Comparison of ENCODE assay signal across 8 cellular contexts in genomic region chr18:28175930-28176673, GRCh38. TPM values are rescaled to one million over a fixed set of nuclear protein-coding genes. Genes with fewer than 3 reads are reported as not detected.
DNase-seq lines count a peak whose midpoint lies in the region; ATAC-seq and FAIRE-seq lines count a peak whose summit lies in the region.

No MANE protein-coding gene starts in this region.

- DNase-seq in SHP77 (lab: John Stamatoyannopoulos, UW) (peak; percentile 44 to 60), SHP77 treated with DMSO at 0.1 percent for 48 hours (lab: John Stamatoyannopoulos, UW) (no peak), NCI-H526 treated with DMSO at 0.1 percent for 48 hours (lab: John Stamatoyannopoulos, UW) (peak; percentile 46), mesendoderm (peak; percentile 54), urothelium cell line (ENCODE audit: low spot score) (peak; percentile 9)

- FAIRE-seq in urothelium cell line (lab: Jason Lieb, UNC) = no peak

- peak overlapping the region; percentile 94 for H3K56ac ChIP-seq in mesendoderm (ENCODE audit: low read length)

- peak overlapping the region; percentile 81 for H3K23ac ChIP-seq in mesendoderm (ENCODE audit: low read length)

- peak overlapping the region; percentile 48 for H2BK120ac ChIP-seq in mesendoderm (ENCODE audit: low read depth, low read length)

- H3K18ac ChIP-seq in mesendoderm (ENCODE audit: low read length) = peak overlapping the region; percentile 100

- no peaks in the 10 kb centered on the region for H3K4me1 ChIP-seq in duodenal mucosa (ENCODE audit: control insufficient read depth in 1 of 2, insufficient read depth in 2 of 2, low read length in 2 of 2)
- peaks cover 6% of the 10 kb centered on the region for H3K4me1 ChIP-seq in mesendoderm (ENCODE audit: control insufficient read depth, low read depth, low read length)

- peaks cover 39% of the 10 kb centered on the region for H3K79me2 ChIP-seq in mesendoderm (ENCODE audit: control insufficient read depth, insufficient read depth, low read length)

- H3K36me3 ChIP-seq in duodenal mucosa (ENCODE audit: control insufficient read depth in 1 of 2, insufficient read depth in 2 of 2, low read length in 2 of 2) = no peaks in the 10 kb centered on the region
- H3K36me3 ChIP-seq in mesendoderm (ENCODE audit: control insufficient read depth, insufficient read depth, low read length) = no peaks in the 10 kb centered on the region

- no peaks in the 10 kb centered on the region for H3K9me3 ChIP-seq in duodenal mucosa (ENCODE audit: control insufficient read depth in 1 of 2, low read length in 2 of 2)

- peak overlapping the region; percentile 46 for H2BK15ac ChIP-seq in mesendoderm (replicated peaks; ENCODE audit: low read depth)

- H2AK5ac ChIP-seq in mesendoderm (ENCODE audit: low read length) = no peak overlapping the region

- peak overlapping the region; percentile 99 for H3K4ac ChIP-seq in mesendoderm (ENCODE audit: low read depth, low read length)

- ATAC-seq in GM21360 (IDR thresholded peaks at IDR 0.05; ENCODE audit: unreplicated experiment) = no peak
- no peak for ATAC-seq in HG03139 (IDR thresholded peaks at IDR 0.05; ENCODE audit: unreplicated experiment)

- peak overlapping the region; percentile 69 for H3K4me2 ChIP-seq in mesendoderm (ENCODE audit: low read length)

- H3K27me3 ChIP-seq in duodenal mucosa (ENCODE audit: control insufficient read depth in 1 of 2, insufficient read depth in 2 of 2, low read length in 2 of 2) = peaks cover 10 to 49% of the 10 kb centered on the region in 2 donors
- no peaks in the 10 kb centered on the region for H3K27me3 ChIP-seq in mesendoderm (ENCODE audit: insufficient read depth, low read length, poor library complexity)

- H3K9ac ChIP-seq in duodenal mucosa (ENCODE audit: low read depth in 1 of 2, low read length in 2 of 2) (no peak overlapping the region), mesendoderm (ENCODE audit: low read length) (peak overlapping the region; percentile 95)

- H4K5ac ChIP-seq in mesendoderm (ENCODE audit: low read length) = no peak overlapping the region

- peak overlapping the region; percentile 97 for H4K8ac ChIP-seq in mesendoderm (ENCODE audit: low read depth, low read length)

- no CpG with 5 or more reads among the region's 40 CpGs for WGBS in mesendoderm (ENCODE audit: extremely low coverage, insufficient coverage, low lambda C conversion rate)

- H3K79me1 ChIP-seq in mesendoderm (ENCODE audit: low read length) = peaks cover 5% of the 10 kb centered on the region

- peak overlapping the region; percentile 76 for H2BK5ac ChIP-seq in mesendoderm (ENCODE audit: low read length)

- H3K27ac ChIP-seq in duodenal mucosa (ENCODE audit: low read depth, low read length) = peak overlapping the region; percentile 42
- H3K27ac ChIP-seq in mesendoderm (ENCODE audit: low read depth, low read length) = peak overlapping the region; percentile 97

- no peak overlapping the region for H3K4me3 ChIP-seq in duodenal mucosa (ENCODE audit: low read depth in 1 of 2, low read length in 2 of 2)
- peak overlapping the region; percentile 96 for H3K4me3 ChIP-seq in mesendoderm (ENCODE audit: low read length)

RNA-seq across cellular contexts. Expression of gene CDH2, which starts 0.8 kb away (rescaled TPM):
- 82.8 TPM for polyA plus RNA-seq in mesendoderm (2013, experiment 1 of 2)
- 80.1 TPM for polyA plus RNA-seq in mesendoderm (2013, experiment 2 of 2)
